26 cellular contexts compared by ENCODE assay signal in the genomic region with DNA sequence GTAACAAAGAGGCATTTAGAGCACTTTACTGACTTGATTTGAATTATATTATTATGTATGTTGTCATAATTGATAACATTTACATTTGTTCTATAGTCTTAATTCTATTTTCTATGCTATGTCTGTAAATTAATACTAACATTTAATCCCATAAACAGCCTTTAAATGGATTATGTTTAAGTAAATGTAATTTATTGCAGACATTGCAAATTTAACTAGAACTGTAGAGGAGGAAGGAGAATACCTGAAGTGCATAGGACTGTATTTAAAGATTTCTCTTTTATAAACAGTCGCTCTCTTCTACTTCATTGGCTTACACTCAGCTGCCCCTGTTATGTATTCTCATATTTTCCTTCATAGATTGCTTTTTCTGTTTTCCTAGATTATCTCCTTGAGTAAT.
"Had no signal": no experiment of that assay in that cellular context is flagged by ENCODE, and none has a peak within 500 bp of the region (broad histone marks: within the 10 kb centered on the region; RNA-seq: fewer than 3 reads in every experiment).

No MANE protein-coding gene starts in this region.

- DNase-seq: hypothalamus; immature natural killer cell; left ventricle myocardium inferior; mesendoderm; naive B cell; natural killer cell; nephron progenitor cell; occipital lobe; stimulated activated CD4-positive, alpha-beta T cell treated with anti-CD3 and anti-CD28 coated beads, Interleukin-15, amount 100 ng/mL, for 24 hours; stimulated activated CD4-positive, alpha-beta T cell treated with anti-CD3 and anti-CD28 coated beads, Interleukin-2, amount 100 ng/mL, for 24 hours; stimulated activated CD4-positive, alpha-beta T cell treated with anti-CD3 and anti-CD28 coated beads, Interleukin-4, amount 100 ng/mL, for 1 hour; stimulated activated naive B cell treated with anti-CD40 and anti-IgM and Interleukin-4, amounts not matched to agents 10 μg/mL and 1 μg/mL and 100 μg/mL, for 72 hours; stimulated activated naive CD8-positive, alpha-beta T cell treated with anti-CD3 and anti-CD28 coated beads, Interleukin-15, Interleukin-2, amounts not matched to agents 100 U/mL and 50 U/mL, for 24 hours; stomach; testis; thyroid gland; transverse colon; upper lobe of left lung had no signal

- FAIRE-seq: islet of Langerhans had no signal

- H3K4me2 ChIP-seq: neural progenitor cell had no signal

- ATAC-seq: natural killer cell; sciatic nerve; stimulated activated naive B cell treated with anti-CD40 and anti-IgM and Interleukin-4, amounts not matched to agents 10 μg/mL and 1 μg/mL and 100 μg/mL, for 72 hours; stimulated activated naive CD8-positive, alpha-beta T cell treated with anti-CD3 and anti-CD28 coated beads, Interleukin-15, Interleukin-2, amounts not matched to agents 100 U/mL and 50 U/mL, for 24 hours had no signal

- H3K36me3 ChIP-seq: left ventricle myocardium inferior, neural progenitor cell, neutrophil, right atrium auricular region, stomach, thyroid gland, transverse colon, upper lobe of left lung, vagina had no signal

- H2AFZ ChIP-seq: neural progenitor cell had no signal

- H3K4me3 ChIP-seq: left ventricle myocardium inferior, lung, neural progenitor cell, right atrium auricular region, skin epidermis, stomach, testis, thyroid gland, transverse colon, upper lobe of left lung, vagina had no signal

- H3K9ac ChIP-seq: neural progenitor cell had no signal

- H3K27ac ChIP-seq: left ventricle myocardium inferior, neural progenitor cell, neutrophil, right atrium auricular region, skin epidermis, stomach, testis, thyroid gland, transverse colon, upper lobe of left lung, vagina had no signal

- H3K9me3 ChIP-seq: left ventricle myocardium inferior, neutrophil, right atrium auricular region, stomach, testis, thyroid gland, transverse colon, upper lobe of left lung, vagina had no signal

- H3K27me3 ChIP-seq: neural progenitor cell, neutrophil, right atrium auricular region, stomach, testis, thyroid gland, transverse colon, upper lobe of left lung, vagina had no signal

- H3K4me1 ChIP-seq: left ventricle myocardium inferior, neural progenitor cell, right atrium auricular region, stomach, testis, thyroid gland, transverse colon, upper lobe of left lung, vagina had no signal
